In the genomic region with DNA sequence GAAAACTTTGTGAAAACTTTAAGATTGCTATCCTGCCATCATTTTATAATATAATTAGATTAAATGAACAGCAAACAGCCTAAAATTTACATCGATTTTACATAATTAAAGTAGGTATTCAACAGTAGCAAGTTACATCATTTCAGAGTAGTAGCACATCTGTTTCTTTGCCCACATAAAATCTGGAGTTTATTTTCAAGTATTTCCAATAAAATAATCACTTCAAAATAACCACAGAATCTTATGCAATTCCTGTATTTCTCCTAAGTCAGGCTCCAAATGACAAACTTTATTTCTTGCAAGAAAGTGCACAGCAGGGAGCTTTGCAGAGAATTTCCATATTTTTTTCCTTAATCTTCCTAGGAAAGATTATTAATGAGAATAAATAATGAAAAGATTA, we compare ENCODE assay signal across 15 cellular contexts.
A peak's percentile ranks its signal among the peaks of the same experiment; 100 is the strongest.
DNase-seq lines count a peak whose midpoint lies in the region; ATAC-seq and TF ChIP-seq lines count a peak whose summit lies in the region.
"Had no signal": no experiment of that assay in that cellular context is flagged by ENCODE, and none has a peak within 500 bp of the region (broad histone marks: within the 10 kb centered on the region; RNA-seq: fewer than 3 reads in every experiment).

No MANE protein-coding gene starts in this region.

- DNase-seq in AG10803 (ENCODE audit: low read depth) (peak; percentile 73), adipocyte (ENCODE audit: low read depth) (peak; percentile 48), fibroblast of peridontal ligament (ENCODE audit: extremely low read depth) (peak; percentile 82), tibial nerve (ENCODE audit: low spot score in 2 of 2) (no peak), GM20000 (ENCODE audit: low spot score) (no peak)
- DNase-seq: 8988T; C1 segment of cervical spinal cord; Calu3; CD4-positive, alpha-beta T cell; DMS 273 treated with DMSO at 0.1 percent for 48 hours; H7; KG1 had no signal

- no peak for TF ChIP-seq CTCF in AG10803 (conservative IDR thresholded peaks at IDR 0.05; ENCODE audit: low read length)
- TF ChIP-seq CTCF in tibial nerve (IDR thresholded peaks at IDR 0.05): no peak
- no peak for TF ChIP-seq CTCF in GM20000 (IDR thresholded peaks at IDR 0.05; ENCODE audit: extremely low read depth, missing control alignments)

- H3K27ac ChIP-seq in tibial nerve: peak overlapping the region in 3 of 4 donors; percentile 1 to 46 (median 46)

- no peaks in the 10 kb centered on the region for H3K27me3 ChIP-seq in adipocyte (replicated peaks; ENCODE audit: control insufficient read depth, insufficient read depth, low read length)
- H3K27me3 ChIP-seq in tibial nerve: no peaks in the 10 kb centered on the region

- H3K4me3 ChIP-seq in AG10803 (ENCODE audit: low read length): no peak overlapping the region
- H3K4me3 ChIP-seq in adipocyte (ENCODE audit: low read length): no peak overlapping the region
- peak overlapping the region in 1 of 4 donors; percentile 17 for H3K4me3 ChIP-seq in tibial nerve
- H3K4me3 ChIP-seq: GM23338 had no signal

- no peak for TF ChIP-seq EP300 in tibial nerve (IDR thresholded peaks at IDR 0.05)

- 59 to 77% methylated on average over 1 of the region's 1 CpG for WGBS in tibial nerve, 2 donors

- H3K4me1 ChIP-seq in adipocyte (ENCODE audit: control insufficient read depth, insufficient read depth, low read length) (peaks cover 9% of the 10 kb centered on the region), tibial nerve (peaks cover 0 to 14% (median 3%) of the 10 kb centered on the region in 4 donors)

- no peak for TF ChIP-seq POLR2A in tibial nerve (IDR thresholded peaks at IDR 0.05)

- H3K36me3 ChIP-seq in adipocyte (ENCODE audit: control insufficient read depth, insufficient read depth, low read length, severe bottlenecking) (no peaks in the 10 kb centered on the region), tibial nerve (no peaks in the 10 kb centered on the region)

- no peak for ATAC-seq in GM19455 (IDR thresholded peaks at IDR 0.05; ENCODE audit: unreplicated experiment)
- ATAC-seq in GM21825 (IDR thresholded peaks at IDR 0.05; ENCODE audit: unreplicated experiment): no peak
- ATAC-seq: GM23338 had no signal

- H3K9me3 ChIP-seq in adipocyte (ENCODE audit: control insufficient read depth, low read length) (peaks cover 5% of the 10 kb centered on the region), tibial nerve (peaks cover 0 to 7% (median 0%) of the 10 kb centered on the region in 4 donors)

- H3K9ac ChIP-seq in adipocyte (ENCODE audit: low read length): no peak overlapping the region

Comparison
In these comparisons a context has a peak if more than half of its experiments do, and no peak if none do; other contexts are left out.
1. DNase-seq: peak in AG10803 (single experiment), adipocyte (single experiment) and fibroblast of peridontal ligament (single experiment); none in tibial nerve (0 of 2) and GM20000 (single experiment).